8 cellular contexts compared by ENCODE assay signal in genomic region chr3:53748512-53749271, GRCh38.
DNase-seq lines count a peak whose midpoint lies in the region; ATAC-seq lines count a peak whose summit lies in the region.

No MANE protein-coding gene starts in this region.

- peak; percentile 56 for DNase-seq in iPS-NIHi7 (ENCODE audit: extremely low spot score)
- DNase-seq in SHP77 (lab: John Stamatoyannopoulos, UW), result no peak
- DNase-seq in NCI-H748 treated with DMSO at 0.1 percent for 48 hours (lab: John Stamatoyannopoulos, UW), result no peak
- DNase-seq in NCI-H187 (lab: John Stamatoyannopoulos, UW), result no peak
- DNase-seq in D341Med (ENCODE audit: low spot score), result no peak

- ATAC-seq in GM18511 (IDR thresholded peaks at IDR 0.05; ENCODE audit: unreplicated experiment) (peak; percentile 84), GM21619 (IDR thresholded peaks at IDR 0.05; ENCODE audit: unreplicated experiment) (peak; percentile 87), HG03558 (IDR thresholded peaks at IDR 0.05; ENCODE audit: extremely low read depth, unreplicated experiment) (peak; percentile 79)
